In the genomic region with DNA sequence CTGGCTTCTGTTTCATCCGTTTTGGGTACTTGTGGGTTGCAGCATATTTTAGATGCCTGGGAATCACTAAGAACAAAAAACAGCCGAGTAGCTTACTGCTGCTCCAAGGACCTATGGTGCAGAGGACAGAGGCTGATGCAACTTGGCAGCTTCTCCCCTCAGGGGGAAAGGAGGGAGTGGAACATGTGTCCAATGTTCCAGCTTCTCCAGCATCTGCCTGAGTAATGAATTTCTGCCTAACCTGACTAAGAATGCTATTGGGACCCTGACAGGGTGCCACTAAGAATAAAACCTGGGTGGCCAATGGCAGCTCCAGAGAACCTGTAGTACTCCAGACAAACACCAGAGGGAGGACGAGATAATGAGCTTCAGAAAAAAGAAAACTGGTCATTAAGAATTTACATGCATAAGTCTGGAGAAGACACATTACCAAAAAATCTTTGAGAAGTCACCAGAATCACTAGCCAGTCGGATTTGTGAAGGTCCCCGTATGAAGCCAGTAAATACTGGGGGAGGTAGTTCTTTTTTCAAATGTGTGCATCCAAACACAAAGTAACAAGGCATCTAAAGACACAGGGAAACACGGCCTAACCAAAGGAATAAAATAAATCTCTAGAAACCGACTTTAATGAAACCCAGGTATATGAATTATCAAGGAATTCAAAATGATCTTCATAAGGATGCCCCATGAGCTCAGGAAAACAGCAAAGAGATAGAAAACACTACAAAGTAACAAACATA, we compare ENCODE assay signal across 9 cellular contexts.
DNase-seq lines count a peak whose midpoint lies in the region; ATAC-seq, FAIRE-seq and TF ChIP-seq lines count a peak whose summit lies in the region.
"Had no signal": no experiment of that assay in that cellular context is flagged by ENCODE, and none has a peak within 500 bp of the region (broad histone marks: within the 10 kb centered on the region; RNA-seq: fewer than 3 reads in every experiment).

No MANE protein-coding gene starts in this region.

- H3K9me3 Mint-ChIP-seq in activated naive CD4-positive, alpha-beta T cell treated with anti-CD3 and anti-CD28 coated beads, Interleukin-2, amount 50 U/mL, for 72 hours: no peaks in the 10 kb centered on the region
- H3K9me3 Mint-ChIP-seq in immature natural killer cell: no peaks in the 10 kb centered on the region
- H3K9me3 Mint-ChIP-seq: natural killer cell treated with Interleukin-12 subunit alpha and Interleukin-12 subunit beta and Interleukin-15 and Interleukin-18, amount 100 ng/mL, for 72 hours had no signal

- H3K79me2 ChIP-seq in OCI-LY3 (ENCODE audit: low read length): no peaks in the 10 kb centered on the region

- H3K27me3 ChIP-seq in OCI-LY3 (ENCODE audit: low read depth, low read length): no peaks in the 10 kb centered on the region

- POLR2A ChIA-PET in AG04449 (lab: Yijun Ruan, JAX): no interaction called here

- no peak overlapping the region for H2AFZ ChIP-seq in OCI-LY3 (ENCODE audit: low read depth, low read length)

- no peaks in the 10 kb centered on the region for H4K20me1 ChIP-seq in OCI-LY3 (ENCODE audit: insufficient read depth, low read length)

- CTCF ChIA-PET in AG04449 (lab: Yijun Ruan, JAX): interaction anchor here (0.6 to 2.5 kb wide), 19 partner anchors 10 to 1191 kb away, joined by 3 to 23 read pairs (median 5); no protein-coding TSS in a partner anchor

- no peak overlapping the region for H3K27ac Mint-ChIP-seq in activated naive CD4-positive, alpha-beta T cell treated with anti-CD3 and anti-CD28 coated beads, Interleukin-2, amount 50 U/mL, for 72 hours
- H3K27ac Mint-ChIP-seq in immature natural killer cell: no peak overlapping the region
- H3K27ac Mint-ChIP-seq: natural killer cell treated with Interleukin-12 subunit alpha and Interleukin-12 subunit beta and Interleukin-15 and Interleukin-18, amount 100 ng/mL, for 72 hours had no signal

- peak; percentile 48 for TF ChIP-seq CTCF in AG04449 (IDR thresholded peaks at IDR 0.05; ENCODE audit: insufficient read depth, low read length, missing control alignments)
- peak; percentile 59 for TF ChIP-seq CTCF in OCI-LY3 (IDR thresholded peaks at IDR 0.05; ENCODE audit: low read depth, low read length)
- no peak for TF ChIP-seq CTCF in omental fat pad (IDR thresholded peaks at IDR 0.05)

- H3K27ac ChIP-seq in OCI-LY3 (ENCODE audit: low read length): no peak overlapping the region

- H3K36me3 Mint-ChIP-seq in activated naive CD4-positive, alpha-beta T cell treated with anti-CD3 and anti-CD28 coated beads, Interleukin-2, amount 50 U/mL, for 72 hours: no peaks in the 10 kb centered on the region
- H3K36me3 Mint-ChIP-seq in immature natural killer cell: no peaks in the 10 kb centered on the region
- H3K36me3 Mint-ChIP-seq: natural killer cell treated with Interleukin-12 subunit alpha and Interleukin-12 subunit beta and Interleukin-15 and Interleukin-18, amount 100 ng/mL, for 72 hours had no signal

- H3K4me2 ChIP-seq in OCI-LY3 (ENCODE audit: low read length): no peak overlapping the region

- no peak overlapping the region for H3K4me3 ChIP-seq in AG04449 (ENCODE audit: low read depth, low read length)
- H3K4me3 ChIP-seq in OCI-LY3 (ENCODE audit: low read length): no peak overlapping the region

- H3K4me3 Mint-ChIP-seq in immature natural killer cell: no peak overlapping the region
- H3K4me3 Mint-ChIP-seq: natural killer cell treated with Interleukin-12 subunit alpha and Interleukin-12 subunit beta and Interleukin-15 and Interleukin-18, amount 100 ng/mL, for 72 hours had no signal

- FAIRE-seq in GM12891 (lab: Jason Lieb, UNC): no peak

- H3K36me3 ChIP-seq in OCI-LY3 (replicated peaks; ENCODE audit: low read depth, low read length): no peaks in the 10 kb centered on the region

- no peak for DNase-seq in AG04449 (ENCODE audit: low read depth, low spot score)
- peak; percentile 1 for DNase-seq in GM12891 (ENCODE audit: insufficient read length, low spot score)
- peak in 1 of 2 donors; percentile 57 for DNase-seq in activated naive CD4-positive, alpha-beta T cell treated with anti-CD3 and anti-CD28 coated beads, Interleukin-2, amount 50 U/mL, for 72 hours (ENCODE audit: low spot score in 2 of 2)
- DNase-seq in immature natural killer cell: peak; percentile 21 to 38 (median 29)
- DNase-seq in stimulated activated CD8-positive, alpha-beta memory T cell treated with anti-CD3 and anti-CD28 coated beads, Interleukin-15, amount 100 ng/mL, for 1 hour (ENCODE audit: low read depth): peak; percentile 13
- DNase-seq in omental fat pad (ENCODE audit: low spot score): no peak

- no peaks in the 10 kb centered on the region for H3K4me1 Mint-ChIP-seq in immature natural killer cell

- ATAC-seq in HG02884 (IDR thresholded peaks at IDR 0.05; ENCODE audit: unreplicated experiment) (peak; percentile 87), omental fat pad (ENCODE audit: low FRiP score) (no peak)
- ATAC-seq in activated naive CD4-positive, alpha-beta T cell treated with anti-CD3 and anti-CD28 coated beads, Interleukin-2, amount 50 U/mL, for 72 hours: peak; percentile 13 to 66

- H3K9ac ChIP-seq in OCI-LY3 (ENCODE audit: low read length): no peak overlapping the region

- TF ChIP-seq POLR2A in GM12891 (IDR thresholded peaks at IDR 0.05; ENCODE audit: low read depth, low read length): no peak

- H3K4me1 ChIP-seq in OCI-LY3 (ENCODE audit: low read length): no peaks in the 10 kb centered on the region

- peaks cover 0 to 4% (median 3%) of the 10 kb centered on the region in 3 donors for H3K27me3 Mint-ChIP-seq in immature natural killer cell (ENCODE audit: low read depth in 3 of 3)

- H3K9me3 ChIP-seq in OCI-LY3 (ENCODE audit: insufficient read depth, low read length): no peaks in the 10 kb centered on the region

TF ChIP-seq in GM12891, 5 proteins besides CTCF, POLR2A, EP300 and RAD21:
- TF ChIP-seq POLR2AphosphoS5 (IDR thresholded peaks at IDR 0.05; ENCODE audit: low read depth, low read length): no peak
TF ChIP-seq in GM12891: peak in this region for 0.

Comparison
In these comparisons a context has a peak if more than half of its experiments do, and no peak if none do; other contexts are left out.
1. DNase-seq: peak in GM12891 (single experiment), immature natural killer cell (3 of 3) and stimulated activated CD8-positive, alpha-beta memory T cell treated with anti-CD3 and anti-CD28 coated beads, Interleukin-15, amount 100 ng/mL, for 1 hour (single experiment); none in AG04449 (single experiment) and omental fat pad (single experiment).
2. CTCF ChIP-seq: peak in AG04449 (single experiment) and OCI-LY3 (single experiment); none in omental fat pad (0 of 3).